14 cellular contexts compared by ENCODE assay signal in the genomic region with DNA sequence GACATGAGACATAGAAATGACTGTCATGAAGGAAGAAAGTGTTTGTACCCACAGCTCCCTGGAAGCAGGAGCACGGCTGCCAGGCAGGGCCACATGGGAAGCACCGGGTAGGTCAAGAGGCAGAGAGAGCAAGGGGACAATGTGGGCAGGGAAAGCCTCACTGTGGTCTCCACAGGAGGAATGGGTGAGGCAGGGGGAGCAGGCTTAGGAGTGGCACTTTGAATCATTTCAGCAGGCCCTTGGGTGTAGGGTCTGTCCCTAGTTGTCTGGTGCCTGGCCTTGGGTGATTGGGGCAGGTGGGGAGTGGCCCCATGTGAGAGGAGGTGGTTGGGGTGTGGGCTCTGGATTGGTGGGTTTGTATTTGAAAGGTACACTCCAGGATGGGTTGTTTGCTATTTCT.
DNase-seq lines count a peak whose midpoint lies in the region; ATAC-seq and TF ChIP-seq lines count a peak whose summit lies in the region.
"Had no signal": no experiment of that assay in that cellular context is flagged by ENCODE, and none has a peak within 500 bp of the region (broad histone marks: within the 10 kb centered on the region; RNA-seq: fewer than 3 reads in every experiment).

No MANE protein-coding gene starts in this region.

- no peaks in the 10 kb centered on the region for H3K9me3 Mint-ChIP-seq in GM23338
- no peaks in the 10 kb centered on the region for H3K9me3 Mint-ChIP-seq in WTC11
- H3K9me3 Mint-ChIP-seq in osteocyte (ENCODE audit: unreplicated experiment) = no peaks in the 10 kb centered on the region

- no peak overlapping the region for H3K27ac ChIP-seq in GM23338 (ENCODE audit: low read depth)

- H3K27me3 Mint-ChIP-seq in GM23338 (ENCODE audit: insufficient read depth, low read depth, poor library complexity) (peaks cover 2% of the 10 kb centered on the region), WTC11 (ENCODE audit: low read depth) (no peaks in the 10 kb centered on the region), osteocyte (ENCODE audit: unreplicated experiment) (peaks cover 37% of the 10 kb centered on the region)
- H3K27me3 Mint-ChIP-seq: CD4-positive, alpha-beta T cell had no signal

- H3K4me1 Mint-ChIP-seq in GM23338 = peaks cover 7% of the 10 kb centered on the region
- H3K4me1 Mint-ChIP-seq in WTC11 = no peaks in the 10 kb centered on the region
- H3K4me1 Mint-ChIP-seq in osteocyte (ENCODE audit: unreplicated experiment) = no peaks in the 10 kb centered on the region

- no peaks in the 10 kb centered on the region for H3K36me3 Mint-ChIP-seq in GM23338 (ENCODE audit: low read depth)
- no peaks in the 10 kb centered on the region for H3K36me3 Mint-ChIP-seq in WTC11
- H3K36me3 Mint-ChIP-seq in osteocyte (ENCODE audit: unreplicated experiment) = no peaks in the 10 kb centered on the region

- no peaks in the 10 kb centered on the region for H3F3A ChIP-seq in GM23338 (replicated peaks; ENCODE audit: low read depth)

- H3K79me2 ChIP-seq in GM23338 (replicated peaks; ENCODE audit: insufficient read depth) = no peaks in the 10 kb centered on the region

- H3K4me3 ChIP-seq in GM23338 = no peak overlapping the region
- H3K4me3 ChIP-seq: HAP-1 had no signal

- H3K4me1 ChIP-seq in GM23338 (ENCODE audit: insufficient read depth) = no peaks in the 10 kb centered on the region
- H3K4me1 ChIP-seq: Caco-2 had no signal

- no peak overlapping the region for H3K4me2 ChIP-seq in GM23338

- ATAC-seq in GM23338 (peak; percentile 25; the same call in 1 of the 3 replicates), WTC11 (no peak), esophagus mucosa (peak; percentile 17), GM18873 (IDR thresholded peaks at IDR 0.05; ENCODE audit: low FRiP score, unreplicated experiment) (no peak)

- POLR2A ChIA-PET in WTC11 (lab: Charles Lee) = no interaction called here

- H3K4me3 Mint-ChIP-seq in GM23338 (no peak overlapping the region), WTC11 (no peak overlapping the region), osteocyte (ENCODE audit: unreplicated experiment) (no peak overlapping the region)
- H3K4me3 Mint-ChIP-seq: CD4-positive, alpha-beta T cell had no signal

- TF ChIP-seq CTCF in GM23338 (conservative IDR thresholded peaks at IDR 0.05; ENCODE audit: low read depth in 2 of 2) (no peak), WTC11 (IDR thresholded peaks at IDR 0.05) (no peak), osteocyte (IDR thresholded peaks at IDR 0.05) (no peak)

- no peaks in the 10 kb centered on the region for H3K36me3 ChIP-seq in GM23338 (ENCODE audit: insufficient read depth)
- H3K36me3 ChIP-seq: HAP-1 had no signal

- DNase-seq in GM23338 (ENCODE audit: low spot score) (no peak), WTC11 (ENCODE audit: low spot score) (no peak), osteocyte (ENCODE audit: extremely low spot score, unreplicated experiment) (peak; percentile 79), hypothalamus (lab: John Stamatoyannopoulos, UW) (no peak)
- no peak for DNase-seq in stimulated activated CD4-positive, alpha-beta T cell treated with anti-CD3 and anti-CD28 coated beads, Interleukin-4, amount 100 ng/mL, for 4 hours
- DNase-seq: ACHN; BE2C; C1 segment of cervical spinal cord; Caco-2; CD4-positive, alpha-beta T cell; GOT3 had no signal

- CTCF ChIA-PET in WTC11 (lab: Charles Lee) = no interaction called here

- H4K20me1 ChIP-seq in GM23338 (replicated peaks; ENCODE audit: insufficient read depth) = no peaks in the 10 kb centered on the region

- H3K27me3 ChIP-seq in GM23338 (ENCODE audit: insufficient read depth) = no peaks in the 10 kb centered on the region
- H3K27me3 ChIP-seq: BE2C had no signal

- H2AFZ ChIP-seq in GM23338 = no peak overlapping the region

- H3K27ac Mint-ChIP-seq in GM23338 (no peak overlapping the region), WTC11 (peak overlapping the region; percentile 71; the same call in 1 of the 2 replicates), osteocyte (ENCODE audit: unreplicated experiment) (no peak overlapping the region)
- H3K27ac Mint-ChIP-seq: CD4-positive, alpha-beta T cell had no signal

- no peaks in the 10 kb centered on the region for H3K9me2 ChIP-seq in GM23338 (ENCODE audit: insufficient read depth)

TF ChIP-seq in GM23338, 12 proteins besides CTCF, POLR2A, EP300 and RAD21:
- TF ChIP-seq ZNF114 (CRISPR knock-in tag; IDR thresholded peaks at IDR 0.05) (no peak), ZNF331 (CRISPR knock-in tag; IDR thresholded peaks at IDR 0.05; ENCODE audit: low read depth) (no peak)

TF ChIP-seq in WTC11, 78 proteins besides CTCF, POLR2A, EP300 and RAD21:
- TF ChIP-seq, protein P1, sequence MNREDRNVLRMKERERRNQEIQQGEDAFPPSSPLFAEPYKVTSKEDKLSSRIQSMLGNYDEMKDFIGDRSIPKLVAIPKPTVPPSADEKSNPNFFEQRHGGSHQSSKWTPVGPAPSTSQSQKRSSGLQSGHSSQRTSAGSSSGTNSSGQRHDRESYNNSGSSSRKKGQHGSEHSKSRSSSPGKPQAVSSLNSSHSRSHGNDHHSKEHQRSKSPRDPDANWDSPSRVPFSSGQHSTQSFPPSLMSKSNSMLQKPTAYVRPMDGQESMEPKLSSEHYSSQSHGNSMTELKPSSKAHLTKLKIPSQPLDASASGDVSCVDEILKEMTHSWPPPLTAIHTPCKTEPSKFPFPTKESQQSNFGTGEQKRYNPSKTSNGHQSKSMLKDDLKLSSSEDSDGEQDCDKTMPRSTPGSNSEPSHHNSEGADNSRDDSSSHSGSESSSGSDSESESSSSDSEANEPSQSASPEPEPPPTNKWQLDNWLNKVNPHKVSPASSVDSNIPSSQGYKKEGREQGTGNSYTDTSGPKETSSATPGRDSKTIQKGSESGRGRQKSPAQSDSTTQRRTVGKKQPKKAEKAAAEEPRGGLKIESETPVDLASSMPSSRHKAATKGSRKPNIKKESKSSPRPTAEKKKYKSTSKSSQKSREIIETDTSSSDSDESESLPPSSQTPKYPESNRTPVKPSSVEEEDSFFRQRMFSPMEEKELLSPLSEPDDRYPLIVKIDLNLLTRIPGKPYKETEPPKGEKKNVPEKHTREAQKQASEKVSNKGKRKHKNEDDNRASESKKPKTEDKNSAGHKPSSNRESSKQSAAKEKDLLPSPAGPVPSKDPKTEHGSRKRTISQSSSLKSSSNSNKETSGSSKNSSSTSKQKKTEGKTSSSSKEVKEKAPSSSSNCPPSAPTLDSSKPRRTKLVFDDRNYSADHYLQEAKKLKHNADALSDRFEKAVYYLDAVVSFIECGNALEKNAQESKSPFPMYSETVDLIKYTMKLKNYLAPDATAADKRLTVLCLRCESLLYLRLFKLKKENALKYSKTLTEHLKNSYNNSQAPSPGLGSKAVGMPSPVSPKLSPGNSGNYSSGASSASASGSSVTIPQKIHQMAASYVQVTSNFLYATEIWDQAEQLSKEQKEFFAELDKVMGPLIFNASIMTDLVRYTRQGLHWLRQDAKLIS (CRISPR knock-in tag; IDR thresholded peaks at IDR 0.05; ENCODE audit: borderline replicate concordance) = no peak
- TF ChIP-seq ZNF121 (CRISPR knock-in tag; IDR thresholded peaks at IDR 0.05) (no peak), ETV6 (CRISPR knock-in tag; IDR thresholded peaks at IDR 0.05) (no peak), NR2C2 (CRISPR knock-in tag; IDR thresholded peaks at IDR 0.05) (no peak)
- TF ChIP-seq, protein P2, sequence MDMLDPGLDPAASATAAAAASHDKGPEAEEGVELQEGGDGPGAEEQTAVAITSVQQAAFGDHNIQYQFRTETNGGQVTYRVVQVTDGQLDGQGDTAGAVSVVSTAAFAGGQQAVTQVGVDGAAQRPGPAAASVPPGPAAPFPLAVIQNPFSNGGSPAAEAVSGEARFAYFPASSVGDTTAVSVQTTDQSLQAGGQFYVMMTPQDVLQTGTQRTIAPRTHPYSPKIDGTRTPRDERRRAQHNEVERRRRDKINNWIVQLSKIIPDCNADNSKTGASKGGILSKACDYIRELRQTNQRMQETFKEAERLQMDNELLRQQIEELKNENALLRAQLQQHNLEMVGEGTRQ (CRISPR knock-in tag; IDR thresholded peaks at IDR 0.05) = no peak
- TF ChIP-seq, protein P3, sequence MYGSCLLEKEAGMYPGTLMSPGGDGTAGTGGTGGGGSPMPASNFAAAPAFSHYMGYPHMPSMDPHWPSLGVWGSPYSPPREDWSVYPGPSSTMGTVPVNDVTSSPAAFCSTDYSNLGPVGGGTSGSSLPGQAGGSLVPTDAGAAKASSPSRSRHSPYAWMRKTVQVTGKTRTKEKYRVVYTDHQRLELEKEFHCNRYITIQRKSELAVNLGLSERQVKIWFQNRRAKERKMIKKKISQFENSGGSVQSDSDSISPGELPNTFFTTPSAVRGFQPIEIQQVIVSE (CRISPR knock-in tag; IDR thresholded peaks at IDR 0.05; ENCODE audit: borderline replicate concordance) = no peak

Comparison
In these comparisons a context has a peak if more than half of its experiments do, and no peak if none do; other contexts are left out.
1. ATAC-seq: peak in GM23338 (single experiment) and esophagus mucosa (single experiment); none in WTC11 (single experiment) and GM18873 (single experiment).